8 cellular contexts compared by ENCODE assay signal in genomic region chr17:38729368-38729885, GRCh38. TPM values are rescaled to one million over a fixed set of nuclear protein-coding genes. Genes with fewer than 3 reads are reported as not detected.
DNase-seq lines count a peak whose midpoint lies in the region; ATAC-seq, FAIRE-seq and TF ChIP-seq lines count a peak whose summit lies in the region.

No MANE protein-coding gene starts in this region.

- POLR2A ChIA-PET in K562 (lab: Yijun Ruan, JAX): interaction anchor here (0.5 to 2.4 kb wide), 6 partner anchors 11 to 140 kb away, joined by 4 to 13 read pairs (median 6); partner anchors contain the start of genes LASP1 and MLLT6

- DNase-seq in activated naive CD4-positive, alpha-beta T cell (lab: John Stamatoyannopoulos, UW): no peak
- no peak for DNase-seq in K562 (ENCODE audit: extremely low read depth in 1 of 4, low spot score in 3 of 4)
- no peak for DNase-seq in mesendoderm
- DNase-seq in D341Med (ENCODE audit: low spot score): no peak

- intact Hi-C loops in K562 (cut with micrococcal nuclease): no loop called here

- H3K9me3 ChIP-seq in K562 (replicated peaks; ENCODE audit: control insufficient read depth, insufficient read depth, low read depth, low read length): no peaks in the 10 kb centered on the region

- H3K9me3 Mint-ChIP-seq in activated naive CD4-positive, alpha-beta T cell treated with anti-CD3 and anti-CD28 coated beads, Interleukin-2, amount 50 U/mL, for 24 hours: no peaks in the 10 kb centered on the region

- BruUV-seq in K562 (replicated peaks; lab: Mats Ljungman, UMichigan): no TSS peak

- H3K36me3 Mint-ChIP-seq in activated naive CD4-positive, alpha-beta T cell treated with anti-CD3 and anti-CD28 coated beads, Interleukin-2, amount 50 U/mL, for 24 hours: peaks cover 4% of the 10 kb centered on the region

- no peak overlapping the region for H3K4ac ChIP-seq in mesendoderm (ENCODE audit: low read depth, low read length)

- no peak for ATAC-seq in K562
- ATAC-seq in HG02610 (IDR thresholded peaks at IDR 0.05; ENCODE audit: unreplicated experiment): no peak
- ATAC-seq in HG03045 (IDR thresholded peaks at IDR 0.05; ENCODE audit: unreplicated experiment): no peak

- peaks cover 3% of the 10 kb centered on the region for H3K9me1 ChIP-seq in K562 (ENCODE audit: control insufficient read depth, insufficient read depth, low read length)

- H4K8ac ChIP-seq in mesendoderm (ENCODE audit: low read depth, low read length): no peak overlapping the region

- H3K27me3 ChIP-seq in K562 (ENCODE audit: control insufficient read depth in 2 of 2, insufficient read depth in 2 of 2, low read length in 2 of 2) (no peaks in the 10 kb centered on the region), mesendoderm (ENCODE audit: insufficient read depth, low read length, poor library complexity) (no peaks in the 10 kb centered on the region)

- CTCF ChIA-PET in K562 (lab: Yijun Ruan, JAX; ENCODE audit: low intra/inter-chr PET ratio): interaction anchor here (0.9 to 1.7 kb wide), 2 partner anchors 28 to 53 kb away, joined by 3 read pairs; no protein-coding TSS in a partner anchor

- H3K36me3 ChIP-seq in K562 (ENCODE audit: control insufficient read depth, insufficient read depth, low read length): peaks cover 39% of the 10 kb centered on the region; the same call in 2 of the 3 replicates
- no peaks in the 10 kb centered on the region for H3K36me3 ChIP-seq in mesendoderm (ENCODE audit: control insufficient read depth, insufficient read depth, low read length)
- no peaks in the 10 kb centered on the region for H3K36me3 ChIP-seq in urinary bladder (ENCODE audit: insufficient read depth)

- TF ChIP-seq RAD21 in K562 (CRISPR knock-in tag; conservative IDR thresholded peaks at IDR 0.05 in 1 of 2, IDR thresholded peaks at IDR 0.05 in 1 of 2): no peak

- no peaks in the 10 kb centered on the region for H4K20me1 ChIP-seq in K562 (replicated peaks; ENCODE audit: control insufficient read depth, insufficient read depth, low read length)

- H3K18ac ChIP-seq in mesendoderm (ENCODE audit: low read length): peak overlapping the region; percentile 33

- no peak overlapping the region for H2AK5ac ChIP-seq in mesendoderm (ENCODE audit: low read length)

- no peak for FAIRE-seq in K562 (lab: Jason Lieb, UNC)

- H2BK15ac ChIP-seq in mesendoderm (replicated peaks; ENCODE audit: low read depth): no peak overlapping the region

- H3K79me2 ChIP-seq in K562 (ENCODE audit: control insufficient read depth, insufficient read depth, low read length) (peaks cover 24% of the 10 kb centered on the region), mesendoderm (ENCODE audit: control insufficient read depth, insufficient read depth, low read length) (no peaks in the 10 kb centered on the region)

- no peaks in the 10 kb centered on the region for H3K79me1 ChIP-seq in mesendoderm (ENCODE audit: low read length)

- peak overlapping the region; percentile 72; the same call in 2 of the 3 replicates for H3K27ac ChIP-seq in K562 (ENCODE audit: extremely low read depth, low read depth, low read length)
- H3K27ac ChIP-seq in mesendoderm (ENCODE audit: low read depth, low read length): no peak overlapping the region
- peak overlapping the region; percentile 89 for H3K27ac ChIP-seq in urinary bladder (ENCODE audit: low read depth)

- peak overlapping the region; percentile 95 for H3K56ac ChIP-seq in mesendoderm (ENCODE audit: low read length)

- H3K27ac Mint-ChIP-seq in activated naive CD4-positive, alpha-beta T cell treated with anti-CD3 and anti-CD28 coated beads, Interleukin-2, amount 50 U/mL, for 24 hours: peak overlapping the region; percentile 68

- TF ChIP-seq POLR2A in K562 (conservative IDR thresholded peaks at IDR 0.05): no peak

- H3K4me1 ChIP-seq in K562 (replicated peaks in 1 of 2; ENCODE audit: control insufficient read depth in 2 of 2, insufficient read depth in 2 of 2, low read length in 2 of 2) (peaks cover 48 to 81% of the 10 kb centered on the region in 2 experiments), mesendoderm (ENCODE audit: control insufficient read depth, low read depth, low read length) (peaks cover 3% of the 10 kb centered on the region), urinary bladder (ENCODE audit: insufficient read depth) (no peaks in the 10 kb centered on the region)

- H3K4me1 Mint-ChIP-seq in activated naive CD4-positive, alpha-beta T cell treated with anti-CD3 and anti-CD28 coated beads, Interleukin-2, amount 50 U/mL, for 24 hours: peaks cover 86% of the 10 kb centered on the region

- no peak overlapping the region for H3K23ac ChIP-seq in mesendoderm (ENCODE audit: low read length)

- TF ChIP-seq EP300 in K562 (IDR thresholded peaks at IDR 0.05; ENCODE audit: low read length): no peak

- no peak overlapping the region for H2BK5ac ChIP-seq in mesendoderm (ENCODE audit: low read length)

- in situ Hi-C loops in K562 (cut with MboI): no loop called here

- H3K9ac ChIP-seq in K562 (ENCODE audit: insufficient read depth in 1 of 2, low read depth in 2 of 2, low read length in 2 of 2) (peak overlapping the region; percentile 70 to 95; a peak in 3 of 4 replicates), mesendoderm (ENCODE audit: low read length) (peak overlapping the region; percentile 89)

- H3K27me3 Mint-ChIP-seq in activated naive CD4-positive, alpha-beta T cell treated with anti-CD3 and anti-CD28 coated beads, Interleukin-2, amount 50 U/mL, for 24 hours: no peaks in the 10 kb centered on the region

- H2BK120ac ChIP-seq in mesendoderm (ENCODE audit: low read depth, low read length): no peak overlapping the region

- TF ChIP-seq CTCF in K562 (IDR thresholded peaks at IDR 0.05 in 2 of 3, conservative IDR thresholded peaks at IDR 0.05 in 1 of 3; ENCODE audit: insufficient read depth in 2 of 3, low read depth in 1 of 3, low read length in 3 of 3): no peak

- H3K4me3 Mint-ChIP-seq in activated naive CD4-positive, alpha-beta T cell treated with anti-CD3 and anti-CD28 coated beads, Interleukin-2, amount 50 U/mL, for 24 hours: peak overlapping the region; percentile 76

- H3K4me3 ChIP-seq in K562 (peak overlapping the region; percentile 55), mesendoderm (ENCODE audit: low read length) (peak overlapping the region; percentile 48), urinary bladder (ENCODE audit: low read depth, low read length) (peak overlapping the region; percentile 62)

- peak overlapping the region; percentile 82 for H3K4me2 ChIP-seq in K562 (ENCODE audit: insufficient read depth, low read length)
- H3K4me2 ChIP-seq in mesendoderm (ENCODE audit: low read length): peak overlapping the region; percentile 90

- WGBS in K562 (ENCODE audit: insufficient coverage, low coverage, missing lambda C conversion rate): 38% methylated on average over 13 of the region's 14 CpGs
- no CpG with 5 or more reads among the region's 14 CpGs for WGBS in mesendoderm (ENCODE audit: extremely low coverage, insufficient coverage, low lambda C conversion rate)
- 20% methylated on average over 14 of the region's 14 CpGs for WGBS in urinary bladder

- H2AFZ ChIP-seq in K562 (ENCODE audit: low read depth, low read length): peak overlapping the region; percentile 89

- H4K5ac ChIP-seq in mesendoderm (ENCODE audit: low read length): no peak overlapping the region

RNA-seq across cellular contexts. Expression of gene CISD3, which starts 0.7 kb away (rescaled TPM):
- total RNA-seq in K562 (2011; cell fraction: chromatin; rRNA removed; ENCODE audit: low replicate concordance): 5.3 and 11.2 TPM in 2 replicates
- total RNA-seq in K562 (2011; cell fraction: nucleolus; rRNA removed): 8.9 and 9.2 TPM in 2 replicates
- 10.9 and 12.7 TPM in 2 replicates for total RNA-seq in K562 (2011; cell fraction: nucleoplasm; rRNA removed)
- total RNA-seq in K562 (2014; rRNA removed): 21.7 and 29.6 TPM in 2 replicates
- total RNA-seq in K562 (2014; rRNA removed; fragmentation: Illumina TruSeq; extraction: Trizol): 7.2 and 11.7 TPM in 2 replicates
- 15.6 and 15.7 TPM in 2 replicates for total RNA-seq in K562 (2015; rRNA removed; fragmentation: Illumina TruSeq; extraction: Trizol)
- 60.7 and 78.7 TPM in 2 replicates for total RNA-seq in K562 (2021)
- polyA plus RNA-seq in K562 (2011; rRNA removed): 13.0 and 20.5 TPM in 2 replicates
- 7.8 and 30.3 TPM in 2 replicates for polyA plus RNA-seq in K562 (2011; cell fraction: cytosol; rRNA removed)
- 6.0 and 11.9 TPM in 2 replicates for polyA plus RNA-seq in K562 (2011; cell fraction: nucleus; rRNA removed)
- 25.2 and 31.6 TPM in 2 replicates for polyA plus RNA-seq in K562 (2012)
- polyA plus RNA-seq in K562 (2014; fragmentation: Illumina TruSeq; extraction: Trizol): 15.0 and 29.4 TPM in 2 replicates
- polyA plus RNA-seq in K562 (2014; fragmentation: Nextera tagmentation; extraction: Ambion mirVana): 10 to 100 TPM in 1 of 2 experiments, 1 to 10 TPM in 1; 5.0 to 10.7 TPM
- polyA plus RNA-seq in K562 (2014; rRNA removed): 38.9 and 57.5 TPM in 2 replicates
- polyA minus RNA-seq in K562 (2011; rRNA and poly(A)+ RNA removed): 2.4 and 3.5 TPM in 2 replicates
- 4.8 and 12.4 TPM in 2 replicates for polyA minus RNA-seq in K562 (2011; cell fraction: cytosol; rRNA and poly(A)+ RNA removed)
- polyA minus RNA-seq in K562 (2011; cell fraction: nucleus; rRNA and poly(A)+ RNA removed): 2.6 and 3.9 TPM in 2 replicates
- 7.5 TPM for polyA plus RNA-seq in mesendoderm (2013, experiment 1 of 2)
- 8.7 TPM for polyA plus RNA-seq in mesendoderm (2013, experiment 2 of 2)
- 1.6 TPM for total RNA-seq in urinary bladder
- 40.6 TPM for polyA plus RNA-seq in urinary bladder

RNA-seq across cellular contexts. Expression of gene PCGF2, which starts 18.7 kb away (rescaled TPM):
- total RNA-seq in K562 (2011; cell fraction: chromatin; rRNA removed; ENCODE audit: low replicate concordance): 12.2 and 22.3 TPM in 2 replicates
- 14.2 and 14.7 TPM in 2 replicates for total RNA-seq in K562 (2011; cell fraction: nucleolus; rRNA removed)
- 12.9 and 19.9 TPM in 2 replicates for total RNA-seq in K562 (2011; cell fraction: nucleoplasm; rRNA removed)
- total RNA-seq in K562 (2014; rRNA removed) (6.6 and 8.3 TPM in 2 replicates), K562 (2014; rRNA removed; fragmentation: Illumina TruSeq; extraction: Trizol) (3.0 and 3.7 TPM in 2 replicates), K562 (2015; rRNA removed; fragmentation: Illumina TruSeq; extraction: Trizol) (4.0 and 5.1 TPM in 2 replicates), K562 (2021) (33.4 and 33.7 TPM in 2 replicates), urinary bladder (8.2 TPM)
- polyA plus RNA-seq in K562 (2011; rRNA removed) (5.9 and 7.0 TPM in 2 replicates), K562 (2014; fragmentation: Illumina TruSeq; extraction: Trizol) (14.0 and 17.8 TPM in 2 replicates), K562 (2014; fragmentation: Nextera tagmentation; extraction: Ambion mirVana) (1 to 10 TPM; 1.3 to 1.4 TPM), K562 (2014; rRNA removed) (17.1 and 20.3 TPM in 2 replicates), urinary bladder (26.5 TPM)
- 7.1 and 19.3 TPM in 2 replicates for polyA plus RNA-seq in K562 (2011; cell fraction: cytosol; rRNA removed)
- 12.9 and 33.2 TPM in 2 replicates for polyA plus RNA-seq in K562 (2011; cell fraction: nucleus; rRNA removed)
- polyA plus RNA-seq in K562 (2012): 22.2 and 28.1 TPM in 2 replicates
- polyA minus RNA-seq in K562 (2011; rRNA and poly(A)+ RNA removed): 4.2 and 5.7 TPM in 2 replicates
- polyA minus RNA-seq in K562 (2011; cell fraction: cytosol; rRNA and poly(A)+ RNA removed): 12.4 and 18.0 TPM in 2 replicates
- 3.0 and 5.5 TPM in 2 replicates for polyA minus RNA-seq in K562 (2011; cell fraction: nucleus; rRNA and poly(A)+ RNA removed)
- polyA plus RNA-seq in mesendoderm (2013, experiment 1 of 2): 56.1 TPM
- 55.8 TPM for polyA plus RNA-seq in mesendoderm (2013, experiment 2 of 2)

RNA-seq across cellular contexts. Expression of gene PSMB3, which starts 23.1 kb away (rescaled TPM):
- total RNA-seq in K562 (2011; cell fraction: chromatin; rRNA removed; ENCODE audit: low replicate concordance): 28.6 and 81.3 TPM in 2 replicates
- total RNA-seq in K562 (2011; cell fraction: nucleolus; rRNA removed): 130 and 156 TPM in 2 replicates
- total RNA-seq in K562 (2011; cell fraction: nucleoplasm; rRNA removed): 96.8 and 111 TPM in 2 replicates
- total RNA-seq in K562 (2014; rRNA removed) (509 and 525 TPM in 2 replicates), K562 (2014; rRNA removed; fragmentation: Illumina TruSeq; extraction: Trizol) (498 and 574 TPM in 2 replicates), K562 (2015; rRNA removed; fragmentation: Illumina TruSeq; extraction: Trizol) (469 and 476 TPM in 2 replicates), K562 (2021) (460 and 522 TPM in 2 replicates), urinary bladder (97.5 TPM)
- polyA plus RNA-seq in K562 (2011; rRNA removed) (331 and 538 TPM in 2 replicates), K562 (2014; fragmentation: Illumina TruSeq; extraction: Trizol) (538 and 584 TPM in 2 replicates), K562 (2014; fragmentation: Nextera tagmentation; extraction: Ambion mirVana) (1,000 to 10,000 TPM; 2,413 to 2,775 TPM), K562 (2014; rRNA removed) (729 and 824 TPM in 2 replicates), urinary bladder (202 TPM)
- 662 and 1,258 TPM in 2 replicates for polyA plus RNA-seq in K562 (2011; cell fraction: cytosol; rRNA removed)
- polyA plus RNA-seq in K562 (2011; cell fraction: nucleus; rRNA removed): 149 and 186 TPM in 2 replicates
- 361 and 450 TPM in 2 replicates for polyA plus RNA-seq in K562 (2012)
- 209 and 374 TPM in 2 replicates for polyA minus RNA-seq in K562 (2011; rRNA and poly(A)+ RNA removed)
- 99.7 and 217 TPM in 2 replicates for polyA minus RNA-seq in K562 (2011; cell fraction: cytosol; rRNA and poly(A)+ RNA removed)
- 36.3 and 46.2 TPM in 2 replicates for polyA minus RNA-seq in K562 (2011; cell fraction: nucleus; rRNA and poly(A)+ RNA removed)
- 307 TPM for polyA plus RNA-seq in mesendoderm (2013, experiment 1 of 2)
- polyA plus RNA-seq in mesendoderm (2013, experiment 2 of 2): 321 TPM

RNA-seq across cellular contexts. Expression of gene MLLT6, which starts 24.4 kb away (rescaled TPM):
- 330 and 658 TPM in 2 replicates for total RNA-seq in K562 (2011; cell fraction: chromatin; rRNA removed; ENCODE audit: low replicate concordance)
- 248 and 270 TPM in 2 replicates for total RNA-seq in K562 (2011; cell fraction: nucleolus; rRNA removed)
- total RNA-seq in K562 (2011; cell fraction: nucleoplasm; rRNA removed): 297 and 366 TPM in 2 replicates
- total RNA-seq in K562 (2014; rRNA removed) (31.4 and 34.9 TPM in 2 replicates), K562 (2014; rRNA removed; fragmentation: Illumina TruSeq; extraction: Trizol) (17.4 and 18.4 TPM in 2 replicates), K562 (2015; rRNA removed; fragmentation: Illumina TruSeq; extraction: Trizol) (22.7 and 23.6 TPM in 2 replicates), K562 (2021) (61.3 and 71.7 TPM in 2 replicates), urinary bladder (38.5 TPM)
- polyA plus RNA-seq in K562 (2011; rRNA removed) (30.0 and 30.6 TPM in 2 replicates), K562 (2014; fragmentation: Illumina TruSeq; extraction: Trizol) (30.2 and 33.4 TPM in 2 replicates), K562 (2014; fragmentation: Nextera tagmentation; extraction: Ambion mirVana) (1 to 10 TPM; 3.1 to 3.4 TPM), K562 (2014; rRNA removed) (47.8 and 55.0 TPM in 2 replicates), urinary bladder (67.8 TPM)
- polyA plus RNA-seq in K562 (2011; cell fraction: cytosol; rRNA removed): 11.8 and 25.6 TPM in 2 replicates
- polyA plus RNA-seq in K562 (2011; cell fraction: nucleus; rRNA removed): 127 and 214 TPM in 2 replicates
- polyA plus RNA-seq in K562 (2012): 36.2 and 46.8 TPM in 2 replicates
- polyA minus RNA-seq in K562 (2011; rRNA and poly(A)+ RNA removed): 20.1 and 32.9 TPM in 2 replicates
- 13.9 and 19.0 TPM in 2 replicates for polyA minus RNA-seq in K562 (2011; cell fraction: cytosol; rRNA and poly(A)+ RNA removed)
- 52.0 and 68.0 TPM in 2 replicates for polyA minus RNA-seq in K562 (2011; cell fraction: nucleus; rRNA and poly(A)+ RNA removed)
- polyA plus RNA-seq in mesendoderm (2013, experiment 1 of 2): 5.4 TPM
- 5.4 TPM for polyA plus RNA-seq in mesendoderm (2013, experiment 2 of 2)

RNA-seq across cellular contexts. Expression of gene EPOP, which starts 54.7 kb away (rescaled TPM):
- 1.5 and 3.4 TPM in 2 replicates for total RNA-seq in K562 (2011; cell fraction: chromatin; rRNA removed; ENCODE audit: low replicate concordance)
- total RNA-seq in K562 (2011; cell fraction: nucleolus; rRNA removed): 3.6 and 4.3 TPM in 2 replicates
- 2.3 and 3.1 TPM in 2 replicates for total RNA-seq in K562 (2011; cell fraction: nucleoplasm; rRNA removed)
- total RNA-seq in K562 (2014; rRNA removed): 5.9 and 7.3 TPM in 2 replicates
- total RNA-seq in K562 (2014; rRNA removed; fragmentation: Illumina TruSeq; extraction: Trizol): 4.3 and 4.6 TPM in 2 replicates
- 3.7 and 3.8 TPM in 2 replicates for total RNA-seq in K562 (2015; rRNA removed; fragmentation: Illumina TruSeq; extraction: Trizol)
- total RNA-seq in K562 (2021): 9.4 and 10.6 TPM in 2 replicates
- polyA plus RNA-seq in K562 (2011; rRNA removed): 1.3 and 3.0 TPM in 2 replicates
- polyA plus RNA-seq in K562 (2011; cell fraction: cytosol; rRNA removed): 1.4 and 5.8 TPM in 2 replicates
- polyA plus RNA-seq in K562 (2011; cell fraction: nucleus; rRNA removed): 1.4 and 3.2 TPM in 2 replicates
- polyA plus RNA-seq in K562 (2012): 2.6 and 6.0 TPM in 2 replicates
- 4.3 and 4.7 TPM in 2 replicates for polyA plus RNA-seq in K562 (2014; fragmentation: Illumina TruSeq; extraction: Trizol)
- polyA plus RNA-seq in K562 (2014; fragmentation: Nextera tagmentation; extraction: Ambion mirVana): under 1 TPM; 0.41 to 0.62 TPM
- 5.0 and 5.2 TPM in 2 replicates for polyA plus RNA-seq in K562 (2014; rRNA removed)
- polyA minus RNA-seq in K562 (2011; rRNA and poly(A)+ RNA removed): 2.1 and 3.9 TPM in 2 replicates
- polyA minus RNA-seq in K562 (2011; cell fraction: cytosol; rRNA and poly(A)+ RNA removed): 2.0 and 4.8 TPM in 2 replicates
- 1.8 and 2.3 TPM in 2 replicates for polyA minus RNA-seq in K562 (2011; cell fraction: nucleus; rRNA and poly(A)+ RNA removed)
- 1.3 TPM for polyA plus RNA-seq in mesendoderm (2013, experiment 1 of 2)
- 1.3 TPM for polyA plus RNA-seq in mesendoderm (2013, experiment 2 of 2)
- 0.32 TPM for total RNA-seq in urinary bladder
- 2.3 TPM for polyA plus RNA-seq in urinary bladder
